ENCODE assay signal across 12 cellular contexts in genomic region chr22:25942989-25943411, GRCh38.
A peak's percentile ranks its signal among the peaks of the same experiment; 100 is the strongest.
DNase-seq lines count a peak whose midpoint lies in the region; ATAC-seq and TF ChIP-seq lines count a peak whose summit lies in the region.
"Had no signal": no experiment of that assay in that cellular context is flagged by ENCODE, and none has a peak within 500 bp of the region (broad histone marks: within the 10 kb centered on the region; RNA-seq: fewer than 3 reads in every experiment).

No MANE protein-coding gene starts in this region.

- H3K4me1 Mint-ChIP-seq in H9 = peaks cover 39 to 49% of the 10 kb centered on the region in 2 experiments
- H3K4me1 Mint-ChIP-seq in T-helper 17 cell = no peaks in the 10 kb centered on the region

- H3K23ac ChIP-seq in H9 (ENCODE audit: insufficient read length, low read depth, low read length) = no peak overlapping the region

- no peak for ATAC-seq in HG02623 (IDR thresholded peaks at IDR 0.05; ENCODE audit: unreplicated experiment)
- no peak for ATAC-seq in T-helper 17 cell
- ATAC-seq: right lobe of liver had no signal

- H3K14ac ChIP-seq in H9 (ENCODE audit: insufficient read depth, low read length) = no peak overlapping the region

- H4K5ac ChIP-seq in H9 (ENCODE audit: insufficient read length, low read depth, low read length) = no peak overlapping the region

- H3K9me3 ChIP-seq in H9 (ENCODE audit: control insufficient read depth, low read depth, low read length) (no peaks in the 10 kb centered on the region), T-helper 17 cell (ENCODE audit: control insufficient read depth, low read length, poor library complexity, severe bottlenecking) (no peaks in the 10 kb centered on the region)
- H3K9me3 ChIP-seq: right lobe of liver had no signal

- no peak overlapping the region for H2BK120ac ChIP-seq in H9 (ENCODE audit: low read depth, low read length, poor library complexity, severe bottlenecking)

- no peak overlapping the region for H3K27ac ChIP-seq in H9 (ENCODE audit: insufficient read length, low read depth, low read length)
- H3K27ac ChIP-seq: right lobe of liver had no signal

- no peak overlapping the region for H2AFZ ChIP-seq in H9 (ENCODE audit: low read length)

- H2BK15ac ChIP-seq in H9 (ENCODE audit: low read depth, low read length) = no peak overlapping the region

- H3K18ac ChIP-seq in H9 (ENCODE audit: insufficient read length, low read depth, low read length) = no peak overlapping the region

- no CpG with 5 or more reads among the region's 9 CpGs for WGBS in H9 (ENCODE audit: extremely low coverage, insufficient read length, low lambda C conversion rate)

- no peaks in the 10 kb centered on the region for H3K23me2 ChIP-seq in H9 (ENCODE audit: insufficient read length, low read depth, low read length, poor library complexity, severe bottlenecking)

- no peak overlapping the region for H3T11ph ChIP-seq in H9 (ENCODE audit: low read length)

- H3K4me1 ChIP-seq in H9 (ENCODE audit: insufficient read depth, low read length) = peaks cover 4% of the 10 kb centered on the region; the same call in 1 of the 2 replicates
- H3K4me1 ChIP-seq: right lobe of liver had no signal

- no peak overlapping the region for H3K4me2 ChIP-seq in H9 (ENCODE audit: insufficient read depth, insufficient read length, low read length)

- H3K27me3 ChIP-seq in H9 (ENCODE audit: insufficient read depth, low read length) = no peaks in the 10 kb centered on the region
- H3K27me3 ChIP-seq: right lobe of liver had no signal

- H4K20me1 ChIP-seq in H9 (ENCODE audit: control insufficient read depth, insufficient read depth, insufficient read length) = no peaks in the 10 kb centered on the region

- H4K91ac ChIP-seq in H9 (ENCODE audit: insufficient read length, low read depth, low read length) = no peak overlapping the region

- H3K4ac ChIP-seq in H9 (ENCODE audit: low read depth, low read length) = no peak overlapping the region

- no peaks in the 10 kb centered on the region for H3K79me1 ChIP-seq in H9 (ENCODE audit: insufficient read depth, low read depth, low read length, poor library complexity, severe bottlenecking)

- H2AK5ac ChIP-seq in H9 (ENCODE audit: insufficient read length, low read length) = no peak overlapping the region

- no peak overlapping the region for H3K56ac ChIP-seq in H9 (ENCODE audit: insufficient read length, low read depth, low read length)

- no peak overlapping the region for H2BK12ac ChIP-seq in H9 (ENCODE audit: insufficient read length, low read depth, low read length)

- DNase-seq in H9 (peak; percentile 68), NCI-H2196 treated with DMSO at 0.1 percent for 48 hours (lab: John Stamatoyannopoulos, UW; ENCODE audit: unreplicated experiment) (peak; percentile 56), cerebellum (ENCODE audit: low spot score) (peak; percentile 90), nucleus accumbens (lab: John Stamatoyannopoulos, UW) (peak in 48 of 56 donors; percentile 2 to 81 (median 32)), glomerular visceral epithelial cell (ENCODE audit: extremely low spot score) (no peak), ecto neural progenitor cell (ENCODE audit: low spot score) (no peak), T-helper 17 cell (no peak)
- DNase-seq: effector memory CD4-positive, alpha-beta T cell; kidney glomerular epithelial cell; right lobe of liver had no signal

- H3K4me3 Mint-ChIP-seq in H9 (peak overlapping the region in 1 of 2 experiments; percentile 47; a peak in 1 of 5 replicates), T-helper 17 cell (no peak overlapping the region)
- H3K4me3 Mint-ChIP-seq: stimulated activated naive CD8-positive, alpha-beta T cell treated with anti-CD3 and anti-CD28 coated beads, Interleukin-15, Interleukin-2, amounts not matched to agents 100 ng/mL and 50 ng/mL, for 24 hours had no signal

- no peak for TF ChIP-seq CTCF in H9 (conservative IDR thresholded peaks at IDR 0.05)

- no peak overlapping the region for H2BK20ac ChIP-seq in H9 (ENCODE audit: low read depth, low read length, poor library complexity, severe bottlenecking)

- H2BK5ac ChIP-seq in H9 (ENCODE audit: insufficient read length, low read length) = no peak overlapping the region

- H3K36me3 Mint-ChIP-seq in H9 (ENCODE audit: insufficient read depth in 1 of 3, low read depth in 3 of 3) (peaks cover 0 to 5% (median 0%) of the 10 kb centered on the region in 3 experiments; a peak in 2 of 7 replicates), T-helper 17 cell (ENCODE audit: low read depth) (no peaks in the 10 kb centered on the region)

- H3K79me2 ChIP-seq in H9 (ENCODE audit: insufficient read depth, low read length) = no peaks in the 10 kb centered on the region

- peaks cover 2 to 3% of the 10 kb centered on the region in 2 experiments; a peak in 2 of 5 replicates for H3K9me3 Mint-ChIP-seq in H9
- H3K9me3 Mint-ChIP-seq: stimulated activated naive CD8-positive, alpha-beta T cell treated with anti-CD3 and anti-CD28 coated beads, Interleukin-15, Interleukin-2, amounts not matched to agents 100 ng/mL and 50 ng/mL, for 24 hours had no signal

- H3K27ac Mint-ChIP-seq in H9 (peak overlapping the region in 2 of 3 experiments; percentile 23 to 90; a peak in 4 of 7 replicates), T-helper 17 cell (no peak overlapping the region)
- H3K27ac Mint-ChIP-seq: stimulated activated naive CD8-positive, alpha-beta T cell treated with anti-CD3 and anti-CD28 coated beads, Interleukin-15, Interleukin-2, amounts not matched to agents 100 ng/mL and 50 ng/mL, for 24 hours had no signal

- H3K27me3 Mint-ChIP-seq in H9 (ENCODE audit: low read depth) (peaks cover 6% of the 10 kb centered on the region), T-helper 17 cell (peaks cover 10% of the 10 kb centered on the region)

- no peak overlapping the region for H4K8ac ChIP-seq in H9 (replicated peaks; ENCODE audit: insufficient read length, low read depth, low read length)

- no peak overlapping the region for H3K9ac ChIP-seq in H9 (ENCODE audit: extremely low read depth, insufficient read length, low read length)

Comparison
In these comparisons a context has a peak if more than half of its experiments do, and no peak if none do; other contexts are left out.
1. DNase-seq: peak in H9 (single experiment), NCI-H2196 treated with DMSO at 0.1 percent for 48 hours (single experiment), cerebellum (single experiment) and nucleus accumbens (48 of 56); none in glomerular visceral epithelial cell (single experiment), ecto neural progenitor cell (single experiment) and T-helper 17 cell (0 of 3).